In the genomic region with DNA sequence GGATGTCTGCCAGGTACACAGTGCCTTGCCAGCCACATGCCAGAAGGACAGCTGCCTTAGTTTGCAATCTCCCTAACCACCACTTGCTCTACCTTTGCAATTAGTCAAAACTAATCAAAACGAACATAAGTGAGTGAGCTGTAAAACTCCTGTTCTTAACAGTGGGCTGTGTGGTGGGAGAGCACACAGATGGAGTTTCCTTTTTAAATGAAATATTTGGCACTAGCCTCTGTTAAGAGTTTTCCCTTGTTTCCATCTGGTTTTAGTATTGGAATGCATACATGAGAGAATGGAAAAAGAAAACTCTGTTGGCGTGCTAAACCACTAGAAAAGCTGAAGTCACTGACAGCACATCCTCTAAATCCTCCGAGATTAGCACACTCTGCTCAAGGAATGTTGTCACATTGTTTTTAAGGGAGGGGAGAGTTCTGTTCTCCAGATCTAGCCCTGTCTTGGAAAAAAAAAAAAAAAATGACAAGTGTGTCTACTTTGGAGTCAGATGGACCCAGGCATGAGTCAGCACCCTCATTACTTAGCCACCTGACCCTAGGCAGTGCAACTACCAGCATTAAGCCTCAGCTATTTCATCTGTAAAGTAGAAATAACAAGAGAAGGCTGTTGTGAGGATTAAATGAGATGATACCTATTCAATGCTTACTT, we compare ENCODE assay signal across 8 cellular contexts.
DNase-seq lines count a peak whose midpoint lies in the region; ATAC-seq and TF ChIP-seq lines count a peak whose summit lies in the region.

No MANE protein-coding gene starts in this region.

- H3K4me3 ChIP-seq in left ventricle myocardium inferior (peak overlapping the region; percentile 32), sigmoid colon (peak overlapping the region in 1 of 4 donors; percentile 14)

- H3K4me1 ChIP-seq in left ventricle myocardium inferior (peaks cover 72% of the 10 kb centered on the region), sigmoid colon (peaks cover 0 to 45% (median 36%) of the 10 kb centered on the region in 4 donors)

- TF ChIP-seq EP300 in sigmoid colon (IDR thresholded peaks at IDR 0.05), result no peak

- DNase-seq in EL (peak; percentile 94), amniotic stem cell (lab: John Stamatoyannopoulos, UW) (peak; percentile 81), left ventricle myocardium inferior (peak; percentile 26), sigmoid colon (peak; percentile 81), dermis blood vessel endothelial cell (no peak)
- no peak for DNase-seq in effector CD8-positive, alpha-beta T cell (lab: John Stamatoyannopoulos, UW)

- TF ChIP-seq CTCF in left ventricle myocardium inferior (IDR thresholded peaks at IDR 0.05; ENCODE audit: borderline replicate concordance), result no peak
- TF ChIP-seq CTCF in sigmoid colon (IDR thresholded peaks at IDR 0.05), result no peak

- no peaks in the 10 kb centered on the region for H3K36me3 ChIP-seq in left ventricle myocardium inferior
- no peaks in the 10 kb centered on the region for H3K36me3 ChIP-seq in sigmoid colon

- no peaks in the 10 kb centered on the region for H3K9me3 ChIP-seq in left ventricle myocardium inferior (replicated peaks)
- no peaks in the 10 kb centered on the region for H3K9me3 ChIP-seq in sigmoid colon

- 16 to 48% methylated on average over 3 of the region's 3 CpGs for WGBS in sigmoid colon, 2 donors

- no peaks in the 10 kb centered on the region for H3K27me3 ChIP-seq in left ventricle myocardium inferior (ENCODE audit: low read depth)
- no peaks in the 10 kb centered on the region for H3K27me3 ChIP-seq in sigmoid colon

- no peak for ATAC-seq in GM19397 (IDR thresholded peaks at IDR 0.05; ENCODE audit: unreplicated experiment)
- no peak for ATAC-seq in GM21423 (IDR thresholded peaks at IDR 0.05; ENCODE audit: unreplicated experiment)

- intact Hi-C loops in left ventricle myocardium inferior (cut with micrococcal nuclease) (no loop called here), sigmoid colon (cut with DNase I) (no loop called here)

- H3K27ac ChIP-seq in left ventricle myocardium inferior (replicated peaks), result peak overlapping the region; percentile 87
- peak overlapping the region; percentile 63 to 84 (median 78) for H3K27ac ChIP-seq in sigmoid colon

- no peak for TF ChIP-seq POLR2A in sigmoid colon (IDR thresholded peaks at IDR 0.05)

Comparison
In these comparisons a context has a peak if more than half of its experiments do, and no peak if none do; other contexts are left out.
1. DNase-seq: peak in EL (single experiment), amniotic stem cell (single experiment), left ventricle myocardium inferior (single experiment) and sigmoid colon (single experiment); none in effector CD8-positive, alpha-beta T cell (single experiment) and dermis blood vessel endothelial cell (single experiment).